1 cellular context compared by ENCODE assay signal in the genomic region with DNA sequence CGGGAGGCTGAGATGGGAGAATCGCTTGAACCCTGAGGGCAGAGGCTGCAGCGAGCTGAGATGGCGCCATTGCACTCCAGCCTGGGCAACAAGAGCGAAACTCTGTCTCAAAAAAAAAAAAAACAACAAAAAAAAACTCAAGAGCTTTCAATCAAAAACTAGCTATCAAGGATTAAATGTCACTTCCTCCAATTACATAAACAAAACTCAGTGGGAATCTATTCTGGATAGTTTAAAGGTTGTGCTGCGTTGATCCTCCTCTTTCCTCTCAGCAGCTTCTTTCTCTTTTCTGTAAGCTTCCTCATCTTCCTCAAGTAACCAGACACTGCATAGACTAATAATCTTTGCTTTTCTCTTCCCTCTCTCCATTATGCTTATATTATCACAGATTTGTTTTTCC.
TF ChIP-seq lines count a peak whose summit lies in the region.

No MANE protein-coding gene starts in this region.

TF ChIP-seq in WTC11, 78 proteins besides CTCF, POLR2A, EP300 and RAD21 (continued from another document):
- TF ChIP-seq ERG (CRISPR knock-in tag; IDR thresholded peaks at IDR 0.05): no peak
- no peak for TF ChIP-seq ZNF138 (CRISPR knock-in tag; conservative IDR thresholded peaks at IDR 0.05)
- TF ChIP-seq JUN (CRISPR knock-in tag; IDR thresholded peaks at IDR 0.05): no peak
- TF ChIP-seq FOXK1 (CRISPR knock-in tag; IDR thresholded peaks at IDR 0.05): no peak
- TF ChIP-seq, protein P1, sequence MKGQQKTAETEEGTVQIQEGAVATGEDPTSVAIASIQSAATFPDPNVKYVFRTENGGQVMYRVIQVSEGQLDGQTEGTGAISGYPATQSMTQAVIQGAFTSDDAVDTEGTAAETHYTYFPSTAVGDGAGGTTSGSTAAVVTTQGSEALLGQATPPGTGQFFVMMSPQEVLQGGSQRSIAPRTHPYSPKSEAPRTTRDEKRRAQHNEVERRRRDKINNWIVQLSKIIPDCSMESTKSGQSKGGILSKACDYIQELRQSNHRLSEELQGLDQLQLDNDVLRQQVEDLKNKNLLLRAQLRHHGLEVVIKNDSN (CRISPR knock-in tag; IDR thresholded peaks at IDR 0.05): no peak
- TF ChIP-seq, protein P2, sequence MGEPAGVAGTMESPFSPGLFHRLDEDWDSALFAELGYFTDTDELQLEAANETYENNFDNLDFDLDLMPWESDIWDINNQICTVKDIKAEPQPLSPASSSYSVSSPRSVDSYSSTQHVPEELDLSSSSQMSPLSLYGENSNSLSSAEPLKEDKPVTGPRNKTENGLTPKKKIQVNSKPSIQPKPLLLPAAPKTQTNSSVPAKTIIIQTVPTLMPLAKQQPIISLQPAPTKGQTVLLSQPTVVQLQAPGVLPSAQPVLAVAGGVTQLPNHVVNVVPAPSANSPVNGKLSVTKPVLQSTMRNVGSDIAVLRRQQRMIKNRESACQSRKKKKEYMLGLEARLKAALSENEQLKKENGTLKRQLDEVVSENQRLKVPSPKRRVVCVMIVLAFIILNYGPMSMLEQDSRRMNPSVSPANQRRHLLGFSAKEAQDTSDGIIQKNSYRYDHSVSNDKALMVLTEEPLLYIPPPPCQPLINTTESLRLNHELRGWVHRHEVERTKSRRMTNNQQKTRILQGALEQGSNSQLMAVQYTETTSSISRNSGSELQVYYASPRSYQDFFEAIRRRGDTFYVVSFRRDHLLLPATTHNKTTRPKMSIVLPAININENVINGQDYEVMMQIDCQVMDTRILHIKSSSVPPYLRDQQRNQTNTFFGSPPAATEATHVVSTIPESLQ (CRISPR knock-in tag; IDR thresholded peaks at IDR 0.05): no peak
- no peak for TF ChIP-seq GRHL2 (CRISPR knock-in tag; IDR thresholded peaks at IDR 0.05; ENCODE audit: insufficient replicate concordance, severe bottlenecking)
- TF ChIP-seq ZNF423 (CRISPR knock-in tag; IDR thresholded peaks at IDR 0.05): no peak
- no peak for TF ChIP-seq E2F5 (CRISPR knock-in tag; IDR thresholded peaks at IDR 0.05)
- TF ChIP-seq SMAD3 (CRISPR knock-in tag; IDR thresholded peaks at IDR 0.05; ENCODE audit: borderline replicate concordance): no peak
- TF ChIP-seq, protein P3, sequence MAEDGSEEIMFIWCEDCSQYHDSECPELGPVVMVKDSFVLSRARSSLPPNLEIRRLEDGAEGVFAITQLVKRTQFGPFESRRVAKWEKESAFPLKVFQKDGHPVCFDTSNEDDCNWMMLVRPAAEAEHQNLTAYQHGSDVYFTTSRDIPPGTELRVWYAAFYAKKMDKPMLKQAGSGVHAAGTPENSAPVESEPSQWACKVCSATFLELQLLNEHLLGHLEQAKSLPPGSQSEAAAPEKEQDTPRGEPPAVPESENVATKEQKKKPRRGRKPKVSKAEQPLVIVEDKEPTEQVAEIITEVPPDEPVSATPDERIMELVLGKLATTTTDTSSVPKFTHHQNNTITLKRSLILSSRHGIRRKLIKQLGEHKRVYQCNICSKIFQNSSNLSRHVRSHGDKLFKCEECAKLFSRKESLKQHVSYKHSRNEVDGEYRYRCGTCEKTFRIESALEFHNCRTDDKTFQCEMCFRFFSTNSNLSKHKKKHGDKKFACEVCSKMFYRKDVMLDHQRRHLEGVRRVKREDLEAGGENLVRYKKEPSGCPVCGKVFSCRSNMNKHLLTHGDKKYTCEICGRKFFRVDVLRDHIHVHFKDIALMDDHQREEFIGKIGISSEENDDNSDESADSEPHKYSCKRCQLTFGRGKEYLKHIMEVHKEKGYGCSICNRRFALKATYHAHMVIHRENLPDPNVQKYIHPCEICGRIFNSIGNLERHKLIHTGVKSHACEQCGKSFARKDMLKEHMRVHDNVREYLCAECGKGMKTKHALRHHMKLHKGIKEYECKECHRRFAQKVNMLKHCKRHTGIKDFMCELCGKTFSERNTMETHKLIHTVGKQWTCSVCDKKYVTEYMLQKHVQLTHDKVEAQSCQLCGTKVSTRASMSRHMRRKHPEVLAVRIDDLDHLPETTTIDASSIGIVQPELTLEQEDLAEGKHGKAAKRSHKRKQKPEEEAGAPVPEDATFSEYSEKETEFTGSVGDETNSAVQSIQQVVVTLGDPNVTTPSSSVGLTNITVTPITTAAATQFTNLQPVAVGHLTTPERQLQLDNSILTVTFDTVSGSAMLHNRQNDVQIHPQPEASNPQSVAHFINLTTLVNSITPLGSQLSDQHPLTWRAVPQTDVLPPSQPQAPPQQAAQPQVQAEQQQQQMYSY (CRISPR knock-in tag; IDR thresholded peaks at IDR 0.05): no peak
- TF ChIP-seq SP1 (CRISPR knock-in tag; conservative IDR thresholded peaks at IDR 0.05): no peak
- no peak for TF ChIP-seq CBFB (CRISPR knock-in tag; IDR thresholded peaks at IDR 0.05; ENCODE audit: low read depth)
